Comparison of ENCODE assay signal across 8 cellular contexts in genomic region chr3:45795882-45796765, GRCh38. TPM values are rescaled to one million over a fixed set of nuclear protein-coding genes. Genes with fewer than 3 reads are reported as not detected.
DNase-seq lines count a peak whose midpoint lies in the region; ATAC-seq, FAIRE-seq and TF ChIP-seq lines count a peak whose summit lies in the region.

A gene with protein sequence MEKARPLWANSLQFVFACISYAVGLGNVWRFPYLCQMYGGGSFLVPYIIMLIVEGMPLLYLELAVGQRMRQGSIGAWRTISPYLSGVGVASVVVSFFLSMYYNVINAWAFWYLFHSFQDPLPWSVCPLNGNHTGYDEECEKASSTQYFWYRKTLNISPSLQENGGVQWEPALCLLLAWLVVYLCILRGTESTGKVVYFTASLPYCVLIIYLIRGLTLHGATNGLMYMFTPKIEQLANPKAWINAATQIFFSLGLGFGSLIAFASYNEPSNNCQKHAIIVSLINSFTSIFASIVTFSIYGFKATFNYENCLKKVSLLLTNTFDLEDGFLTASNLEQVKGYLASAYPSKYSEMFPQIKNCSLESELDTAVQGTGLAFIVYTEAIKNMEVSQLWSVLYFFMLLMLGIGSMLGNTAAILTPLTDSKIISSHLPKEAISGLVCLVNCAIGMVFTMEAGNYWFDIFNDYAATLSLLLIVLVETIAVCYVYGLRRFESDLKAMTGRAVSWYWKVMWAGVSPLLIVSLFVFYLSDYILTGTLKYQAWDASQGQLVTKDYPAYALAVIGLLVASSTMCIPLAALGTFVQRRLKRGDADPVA (minus strand): TSS chr3:45796536. CDS start chr3:45796419, 117 bp downstream.

- TF ChIP-seq POLR2A in gastroesophageal sphincter (IDR thresholded peaks at IDR 0.05) = no peak

- ATAC-seq in gastroesophageal sphincter = no peak
- peak; percentile 41 to 61 (median 50) for ATAC-seq in pancreas
- ATAC-seq in GM18517 (IDR thresholded peaks at IDR 0.05; ENCODE audit: unreplicated experiment) = no peak

- peaks cover 75% of the 10 kb centered on the region for H3K27me3 ChIP-seq in gastroesophageal sphincter
- peaks cover 0 to 15% (median 3%) of the 10 kb centered on the region in 4 donors for H3K27me3 ChIP-seq in pancreas

- TF ChIP-seq CTCF in WI38 (IDR thresholded peaks at IDR 0.05; ENCODE audit: low read depth, low read length) = no peak
- TF ChIP-seq CTCF in gastroesophageal sphincter (IDR thresholded peaks at IDR 0.05) = no peak
- no peak for TF ChIP-seq CTCF in pancreas (IDR thresholded peaks at IDR 0.05)

- intact Hi-C loops in pancreas (cut with DNase I) = no loop called here

- no peak for FAIRE-seq in pancreas (lab: Jason Lieb, UNC)

- H3K4me3 ChIP-seq in WI38 (ENCODE audit: low read depth, low read length) = 0 out of 2 replicates have a peak within 1 kb of the TSS, but pooled peaks have one; percentile 3
- H3K4me3 ChIP-seq in gastroesophageal sphincter = peak within 1 kb of the TSS; percentile 16 to 57
- H3K4me3 ChIP-seq in pancreas = peak within 1 kb of the TSS; percentile 26 to 61 (median 46)

- WGBS in gastroesophageal sphincter (ENCODE audit: low coverage in 1 of 2), 2 donors = 5 to 6% methylated on average over 3 to 5 of the region's 91 CpGs
- 2 to 3% methylated on average over 91 of the region's 91 CpGs for WGBS in pancreas, 2 donors

- no peak for TF ChIP-seq EP300 in gastroesophageal sphincter (IDR thresholded peaks at IDR 0.05)

- H3K27ac ChIP-seq in gastroesophageal sphincter (no peak within 1 kb of the TSS), pancreas (peak within 1 kb of the TSS; percentile 6 to 72 (median 50))

- peak; percentile 39 for DNase-seq in ELF-1 (ENCODE audit: low read depth, low spot score)
- peak in 4 of 6 donors; percentile 20 to 68 (median 48) for DNase-seq in pancreas
- DNase-seq in CD1c-positive myeloid dendritic cell (ENCODE audit: extremely low spot score) = no peak
- no peak for DNase-seq in stimulated activated naive CD4-positive, alpha-beta T cell treated with Interleukin-2 at 50 U/mL for 16 hours (lab: John Stamatoyannopoulos, UW)
- no peak for DNase-seq in ureter (ENCODE audit: low spot score)

- H3K4me1 ChIP-seq in gastroesophageal sphincter (peaks cover 0 to 15% (median 4%) of the 10 kb centered on the region in 3 donors), pancreas (peaks cover 0 to 5% (median 0%) of the 10 kb centered on the region in 3 donors)

- no peaks in the 10 kb centered on the region for H3K9me3 ChIP-seq in gastroesophageal sphincter
- H3K9me3 ChIP-seq in pancreas = no peaks in the 10 kb centered on the region

- H3K36me3 ChIP-seq in gastroesophageal sphincter (no peaks in the 10 kb centered on the region), pancreas (no peaks in the 10 kb centered on the region)

RNA-seq across cellular contexts. Expression of the gene that starts here (rescaled TPM):
- total RNA-seq in gastroesophageal sphincter (1 to 10 TPM in 1 of 4 donors, under 1 TPM in 3; 0.16 to 1.1 (median 0.26) TPM), pancreas (10 to 100 TPM in 1 of 6 donors, 1 to 10 TPM in 5; 3.1 to 11.3 (median 5.7) TPM), ureter (not detected)
- polyA plus RNA-seq in pancreas = 1 to 10 TPM; 3.2 to 7.7 TPM

Comparison
In these comparisons a context has a peak if more than half of its experiments do, and no peak if none do; other contexts are left out.
1. DNase-seq: peak in ELF-1 (single experiment) and pancreas (4 of 6); none in CD1c-positive myeloid dendritic cell (single experiment), stimulated activated naive CD4-positive, alpha-beta T cell treated with Interleukin-2 at 50 U/mL for 16 hours (single experiment) and ureter (single experiment).
2. ATAC-seq: peak in pancreas (4 of 4); none in gastroesophageal sphincter (single experiment) and GM18517 (single experiment).
3. H3K27ac ChIP-seq: peak in pancreas (4 of 4); none in gastroesophageal sphincter (0 of 4).
4. Peak in every context shown above with its lines, with median percentiles within 50 percentile points of each other: H3K4me3 ChIP-seq.